In the genomic region with DNA sequence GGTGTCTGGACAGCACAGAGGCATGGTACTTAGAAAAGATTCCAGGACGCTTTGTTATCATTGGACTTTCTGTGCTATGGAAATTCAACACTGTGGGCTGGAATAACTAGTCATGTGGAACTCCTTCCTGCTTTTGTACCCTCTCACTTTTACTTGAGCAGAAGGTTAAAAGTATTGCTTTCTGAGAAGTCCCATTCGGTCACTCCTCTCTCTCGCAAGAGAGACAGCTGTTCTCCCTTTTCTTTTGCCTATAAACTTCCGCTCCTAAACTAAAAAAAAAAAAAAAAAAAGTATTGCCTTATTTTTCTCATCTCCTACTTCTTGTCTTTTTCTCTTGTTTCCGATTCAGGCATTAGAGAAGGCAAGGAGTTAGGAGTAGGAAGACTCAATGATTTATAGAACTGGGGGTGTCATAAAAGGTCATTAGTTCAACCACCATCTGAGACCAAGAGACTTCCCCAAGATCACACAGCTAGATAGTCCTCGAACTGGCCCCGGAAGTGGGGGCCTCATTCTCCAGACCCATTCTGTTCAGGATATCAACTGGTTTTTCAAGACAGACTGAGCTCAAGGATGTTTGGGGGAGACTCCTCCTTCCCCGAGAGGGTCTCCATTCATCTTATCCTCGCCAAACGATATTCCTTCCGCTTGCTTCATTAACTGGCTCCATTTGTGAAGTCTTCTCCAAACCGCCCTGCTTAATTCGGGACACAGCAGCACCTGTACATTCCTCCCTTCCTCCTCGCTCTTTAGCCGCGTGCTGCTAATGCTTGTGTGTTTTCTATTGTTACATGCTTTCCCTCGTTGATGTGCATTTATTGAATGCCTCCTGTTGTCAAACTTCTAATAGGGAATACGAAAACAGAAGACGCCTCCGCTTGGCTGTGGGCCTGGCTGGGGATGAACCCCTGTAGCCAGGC, we compare ENCODE assay signal across 1 cellular context.
TF ChIP-seq lines count a peak whose summit lies in the region.

No MANE protein-coding gene starts in this region.

TF ChIP-seq in GM12878, 131 proteins besides CTCF, POLR2A, EP300 and RAD21 (continued from another document and continues in another):
- TF ChIP-seq TCF7 (IDR thresholded peaks at IDR 0.05; ENCODE audit: borderline replicate concordance) (peak; percentile 15; the same call in 1 of the 2 replicates), NKRF (conservative IDR thresholded peaks at IDR 0.05) (0 out of 2 replicates have a peak, but pooled peaks have one; percentile 44), SP1 (IDR thresholded peaks at IDR 0.05; ENCODE audit: low read depth, low read length) (no peak), RELB (IDR thresholded peaks at IDR 0.05; ENCODE audit: low read depth) (0 out of 2 replicates have a peak, but pooled peaks have one; percentile 7), SMAD5 (IDR thresholded peaks at IDR 0.05; ENCODE audit: low read depth) (no peak), NFXL1 (IDR thresholded peaks at IDR 0.05; ENCODE audit: borderline replicate concordance) (no peak), TCF3 (IDR thresholded peaks at IDR 0.05; ENCODE audit: borderline replicate concordance, insufficient read depth, low read depth, low read length) (no peak), NFYA (IDR thresholded peaks at IDR 0.05; ENCODE audit: borderline replicate concordance, low read depth, low read length) (no peak), IKZF1 (conservative IDR thresholded peaks at IDR 0.05) (0 out of 2 replicates have a peak, but pooled peaks have one; percentile 27), ZNF622 (IDR thresholded peaks at IDR 0.05) (no peak), ATF3 (IDR thresholded peaks at IDR 0.05; ENCODE audit: borderline replicate concordance, extremely low read depth, low read depth, low read length) (no peak), ZBTB33 (IDR thresholded peaks at IDR 0.05) (no peak), MXI1 (IDR thresholded peaks at IDR 0.05; ENCODE audit: low read depth, low read length) (0 out of 2 replicates have a peak, but pooled peaks have one; percentile 40), HDAC2 (IDR thresholded peaks at IDR 0.05) (no peak), PKNOX1 (IDR thresholded peaks at IDR 0.05) (no peak; the same call in 1 of the 2 replicates), NBN (IDR thresholded peaks at IDR 0.05) (no peak), MTA3 (IDR thresholded peaks at IDR 0.05; ENCODE audit: borderline replicate concordance, low read length) (peak; percentile 77; the same call in 1 of the 2 replicates), MTA2 (IDR thresholded peaks at IDR 0.05; ENCODE audit: low read depth) (no peak; the same call in 1 of the 2 replicates), NR2F1 (conservative IDR thresholded peaks at IDR 0.05) (peak; percentile 90), ZNF592 (IDR thresholded peaks at IDR 0.05) (no peak), CHD4 (IDR thresholded peaks at IDR 0.05) (no peak), PML (IDR thresholded peaks at IDR 0.05; ENCODE audit: low read length) (peak; percentile 37; the same call in 1 of the 2 replicates), SPI1 (IDR thresholded peaks at IDR 0.05; ENCODE audit: borderline replicate concordance, insufficient read depth, low read depth, low read length) (peak; percentile 3; the same call in 1 of the 2 replicates), CREB1 (IDR thresholded peaks at IDR 0.05; ENCODE audit: low read depth) (peak; percentile 31; the same call in 1 of the 2 replicates), IRF4 (IDR thresholded peaks at IDR 0.05; ENCODE audit: low read depth, low read length) (no peak), RFX5 (IDR thresholded peaks at IDR 0.05; ENCODE audit: low read depth, low read length) (no peak), TCF12 (IDR thresholded peaks at IDR 0.05; ENCODE audit: low read depth, low read length) (no peak)
- TF ChIP-seq, protein P1, sequence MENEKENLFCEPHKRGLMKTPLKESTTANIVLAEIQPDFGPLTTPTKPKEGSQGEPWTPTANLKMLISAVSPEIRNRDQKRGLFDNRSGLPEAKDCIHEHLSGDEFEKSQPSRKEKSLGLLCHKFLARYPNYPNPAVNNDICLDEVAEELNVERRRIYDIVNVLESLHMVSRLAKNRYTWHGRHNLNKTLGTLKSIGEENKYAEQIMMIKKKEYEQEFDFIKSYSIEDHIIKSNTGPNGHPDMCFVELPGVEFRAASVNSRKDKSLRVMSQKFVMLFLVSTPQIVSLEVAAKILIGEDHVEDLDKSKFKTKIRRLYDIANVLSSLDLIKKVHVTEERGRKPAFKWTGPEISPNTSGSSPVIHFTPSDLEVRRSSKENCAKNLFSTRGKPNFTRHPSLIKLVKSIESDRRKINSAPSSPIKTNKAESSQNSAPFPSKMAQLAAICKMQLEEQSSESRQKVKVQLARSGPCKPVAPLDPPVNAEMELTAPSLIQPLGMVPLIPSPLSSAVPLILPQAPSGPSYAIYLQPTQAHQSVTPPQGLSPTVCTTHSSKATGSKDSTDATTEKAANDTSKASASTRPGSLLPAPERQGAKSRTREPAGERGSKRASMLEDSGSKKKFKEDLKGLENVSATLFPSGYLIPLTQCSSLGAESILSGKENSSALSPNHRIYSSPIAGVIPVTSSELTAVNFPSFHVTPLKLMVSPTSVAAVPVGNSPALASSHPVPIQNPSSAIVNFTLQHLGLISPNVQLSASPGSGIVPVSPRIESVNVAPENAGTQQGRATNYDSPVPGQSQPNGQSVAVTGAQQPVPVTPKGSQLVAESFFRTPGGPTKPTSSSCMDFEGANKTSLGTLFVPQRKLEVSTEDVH (IDR thresholded peaks at IDR 0.05; ENCODE audit: low read depth, partially characterized antibody), result no peak
- TF ChIP-seq, protein P2, sequence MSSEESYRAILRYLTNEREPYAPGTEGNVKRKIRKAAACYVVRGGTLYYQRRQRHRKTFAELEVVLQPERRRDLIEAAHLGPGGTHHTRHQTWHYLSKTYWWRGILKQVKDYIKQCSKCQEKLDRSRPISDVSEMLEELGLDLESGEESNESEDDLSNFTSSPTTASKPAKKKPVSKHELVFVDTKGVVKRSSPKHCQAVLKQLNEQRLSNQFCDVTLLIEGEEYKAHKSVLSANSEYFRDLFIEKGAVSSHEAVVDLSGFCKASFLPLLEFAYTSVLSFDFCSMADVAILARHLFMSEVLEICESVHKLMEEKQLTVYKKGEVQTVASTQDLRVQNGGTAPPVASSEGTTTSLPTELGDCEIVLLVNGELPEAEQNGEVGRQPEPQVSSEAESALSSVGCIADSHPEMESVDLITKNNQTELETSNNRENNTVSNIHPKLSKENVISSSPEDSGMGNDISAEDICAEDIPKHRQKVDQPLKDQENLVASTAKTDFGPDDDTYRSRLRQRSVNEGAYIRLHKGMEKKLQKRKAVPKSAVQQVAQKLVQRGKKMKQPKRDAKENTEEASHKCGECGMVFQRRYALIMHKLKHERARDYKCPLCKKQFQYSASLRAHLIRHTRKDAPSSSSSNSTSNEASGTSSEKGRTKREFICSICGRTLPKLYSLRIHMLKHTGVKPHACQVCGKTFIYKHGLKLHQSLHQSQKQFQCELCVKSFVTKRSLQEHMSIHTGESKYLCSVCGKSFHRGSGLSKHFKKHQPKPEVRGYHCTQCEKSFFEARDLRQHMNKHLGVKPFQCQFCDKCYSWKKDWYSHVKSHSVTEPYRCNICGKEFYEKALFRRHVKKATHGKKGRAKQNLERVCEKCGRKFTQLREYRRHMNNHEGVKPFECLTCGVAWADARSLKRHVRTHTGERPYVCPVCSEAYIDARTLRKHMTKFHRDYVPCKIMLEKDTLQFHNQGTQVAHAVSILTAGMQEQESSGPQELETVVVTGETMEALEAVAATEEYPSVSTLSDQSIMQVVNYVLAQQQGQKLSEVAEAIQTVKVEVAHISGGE (CRISPR knock-in tag; IDR thresholded peaks at IDR 0.05), result no peak
- TF ChIP-seq, protein P3, sequence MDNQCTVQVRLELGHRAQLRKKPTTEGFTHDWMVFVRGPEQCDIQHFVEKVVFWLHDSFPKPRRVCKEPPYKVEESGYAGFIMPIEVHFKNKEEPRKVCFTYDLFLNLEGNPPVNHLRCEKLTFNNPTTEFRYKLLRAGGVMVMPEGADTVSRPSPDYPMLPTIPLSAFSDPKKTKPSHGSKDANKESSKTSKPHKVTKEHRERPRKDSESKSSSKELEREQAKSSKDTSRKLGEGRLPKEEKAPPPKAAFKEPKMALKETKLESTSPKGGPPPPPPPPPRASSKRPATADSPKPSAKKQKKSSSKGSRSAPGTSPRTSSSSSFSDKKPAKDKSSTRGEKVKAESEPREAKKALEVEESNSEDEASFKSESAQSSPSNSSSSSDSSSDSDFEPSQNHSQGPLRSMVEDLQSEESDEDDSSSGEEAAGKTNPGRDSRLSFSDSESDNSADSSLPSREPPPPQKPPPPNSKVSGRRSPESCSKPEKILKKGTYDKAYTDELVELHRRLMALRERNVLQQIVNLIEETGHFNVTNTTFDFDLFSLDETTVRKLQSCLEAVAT (IDR thresholded peaks at IDR 0.05), result peak; percentile 83
